ENCODE assay signal across 8 cellular contexts in the genomic region with DNA sequence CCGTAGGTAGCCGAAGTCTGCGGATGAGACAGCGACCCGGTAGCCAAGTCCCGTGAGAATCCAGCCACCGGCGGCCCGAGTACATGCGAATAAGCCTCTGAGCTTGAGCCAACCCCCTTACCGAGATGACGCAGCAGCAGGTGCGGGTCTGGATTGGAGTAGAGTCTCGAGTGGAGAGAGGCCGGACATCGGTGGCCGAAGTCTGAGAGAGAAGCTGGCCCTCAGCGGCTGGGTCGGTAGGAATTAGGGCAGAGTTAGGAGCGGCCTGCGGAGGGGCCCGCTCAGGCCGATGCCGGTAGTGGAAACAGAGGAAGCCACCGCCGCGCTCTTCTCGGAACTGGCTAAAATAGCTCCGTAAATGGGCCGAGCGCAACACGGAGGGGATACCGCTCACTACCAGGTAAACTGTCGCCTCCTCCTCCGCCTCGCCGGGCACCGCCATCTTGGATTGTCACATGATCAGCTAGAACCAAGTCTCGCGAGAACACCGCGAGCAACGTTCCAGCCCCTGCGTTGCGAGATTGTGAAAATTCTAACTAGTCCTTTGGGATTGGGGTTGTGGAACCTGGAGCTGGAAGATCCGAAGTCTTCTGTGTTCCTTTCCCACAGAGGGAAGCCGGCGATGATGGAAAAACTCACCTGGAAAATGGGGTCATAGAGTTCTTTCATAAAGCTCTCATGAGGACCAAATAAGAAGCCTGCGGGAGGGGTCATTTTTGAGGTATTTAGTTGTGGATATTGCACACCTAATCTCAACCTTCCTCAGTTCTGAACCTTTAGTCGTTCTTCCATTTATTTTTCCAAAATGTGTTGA. TPM values are rescaled to one million over a fixed set of nuclear protein-coding genes. Genes with fewer than 3 reads are reported as not detected.
DNase-seq lines count a peak whose midpoint lies in the region; ATAC-seq, FAIRE-seq and TF ChIP-seq lines count a peak whose summit lies in the region.

GPATCH3 (minus strand) TSS at position 467 of the 814 bp plus-strand sequence; CDS start at position 442, 25 bp downstream.

- H3K9me1 ChIP-seq in endothelial cell of umbilical vein (replicated peaks; ENCODE audit: control insufficient read depth, extremely low read depth, insufficient read depth, low read length), result no peaks in the 10 kb centered on the region

- no peaks in the 10 kb centered on the region for H4K20me1 ChIP-seq in OCI-LY3 (ENCODE audit: insufficient read depth, low read length)
- H4K20me1 ChIP-seq in endothelial cell of umbilical vein (replicated peaks; ENCODE audit: control insufficient read depth, extremely low read depth, insufficient read depth, low read length), result no peaks in the 10 kb centered on the region

- TF ChIP-seq POLR2A in endothelial cell of umbilical vein (IDR thresholded peaks at IDR 0.05; ENCODE audit: low read depth, low read length), result peak; percentile 95

- BruUV-seq in endothelial cell of umbilical vein (replicated peaks; lab: Mats Ljungman, UMichigan), result TSS peak; percentile 84

- no peaks in the 10 kb centered on the region for H3K27me3 ChIP-seq in BJ (ENCODE audit: control insufficient read depth, insufficient read depth, low read length)
- H3K27me3 ChIP-seq in OCI-LY3 (ENCODE audit: low read depth, low read length), result no peaks in the 10 kb centered on the region
- no peaks in the 10 kb centered on the region for H3K27me3 ChIP-seq in endothelial cell of umbilical vein (ENCODE audit: control insufficient read depth in 2 of 2, insufficient read depth in 2 of 2, low read length in 2 of 2)

- H3K9ac ChIP-seq in OCI-LY3 (ENCODE audit: low read length) (peak within 1 kb of the TSS; percentile 82), endothelial cell of umbilical vein (replicated peaks; ENCODE audit: extremely low read depth, insufficient read depth, low read length) (peak within 1 kb of the TSS; percentile 99)

- peak; percentile 79 for ATAC-seq in GM19438 (IDR thresholded peaks at IDR 0.05; ENCODE audit: low read depth, unreplicated experiment)

- no peaks in the 10 kb centered on the region for H3K9me3 ChIP-seq in OCI-LY3 (ENCODE audit: insufficient read depth, low read length)
- no peaks in the 10 kb centered on the region for H3K9me3 ChIP-seq in endothelial cell of umbilical vein (replicated peaks; ENCODE audit: control insufficient read depth, insufficient read depth, low read length)
- no peaks in the 10 kb centered on the region for H3K9me3 ChIP-seq in mesodermal cell (ENCODE audit: control insufficient read depth, low read length)

- FAIRE-seq in endothelial cell of umbilical vein (lab: Jason Lieb, UNC), result peak; percentile 100

- TF ChIP-seq CTCF in BJ (IDR thresholded peaks at IDR 0.05; ENCODE audit: insufficient read depth, low read depth, low read length) (no peak), OCI-LY3 (IDR thresholded peaks at IDR 0.05; ENCODE audit: low read depth, low read length) (no peak), endothelial cell of umbilical vein (IDR thresholded peaks at IDR 0.05; ENCODE audit: extremely low read depth in 1 of 2, insufficient read depth in 1 of 2, low read depth in 1 of 2, low read length in 2 of 2) (no peak)

- H3K79me2 ChIP-seq in OCI-LY3 (ENCODE audit: low read length), result peaks cover 16% of the 10 kb centered on the region
- peaks cover 19% of the 10 kb centered on the region for H3K79me2 ChIP-seq in endothelial cell of umbilical vein (ENCODE audit: control insufficient read depth, insufficient read depth, low read length)

- POLR2A ChIA-PET in BJ (lab: Charles Lee), result interaction anchor here (1.0 to 2.3 kb wide), 2 partner anchors 10 to 21 kb away, joined by 3 to 16 read pairs; partner anchors contain the start of genes GPN2 and NUDC
- POLR2A ChIA-PET in endothelial cell of umbilical vein (lab: Charles Lee), result interaction anchor here (0.6 to 2.9 kb wide), 5 partner anchors 10 to 62 kb away, joined by 3 to 17 read pairs (median 3); partner anchors contain the start of gene GPN2

- H2AFZ ChIP-seq in OCI-LY3 (ENCODE audit: low read depth, low read length) (peak within 1 kb of the TSS; percentile 98), endothelial cell of umbilical vein (ENCODE audit: low read depth, low read length) (peak within 1 kb of the TSS; percentile 65)

- DNase-seq in BJ (ENCODE audit: low read depth) (no peak), HuH-7 (ENCODE audit: low spot score) (peak; percentile 76), activated T-cell treated with anti-CD3 and anti-CD28 coated beads for 24 hours (ENCODE audit: low read depth) (peak; percentile 82), endothelial cell of umbilical vein (ENCODE audit: low read depth, low spot score) (peak; percentile 90)
- DNase-seq in stimulated activated CD8-positive, alpha-beta memory T cell treated with anti-CD3 and anti-CD28 coated beads, Interleukin-15, amount 100 ng/mL, for 1 hour (ENCODE audit: low read depth), result peak; percentile 79

- H3K4me3 ChIP-seq in BJ (ENCODE audit: low read depth, low read length) (peak within 1 kb of the TSS; percentile 82), OCI-LY3 (ENCODE audit: low read length) (peak within 1 kb of the TSS; percentile 98), endothelial cell of umbilical vein (replicated peaks in 1 of 3; ENCODE audit: insufficient read depth in 1 of 3, low read depth in 1 of 3, low read length in 3 of 3) (peak within 1 kb of the TSS; percentile 54 to 89 (median 71)), mesodermal cell (ENCODE audit: extremely low read depth, insufficient read depth, low read length, poor library complexity, severe bottlenecking) (peak within 1 kb of the TSS; percentile 88)

- peak within 1 kb of the TSS; percentile 79 for H3K4me2 ChIP-seq in OCI-LY3 (ENCODE audit: low read length)
- peak within 1 kb of the TSS; percentile 93 for H3K4me2 ChIP-seq in endothelial cell of umbilical vein (ENCODE audit: insufficient read depth, low read length)

- peaks cover 4% of the 10 kb centered on the region for H3K36me3 ChIP-seq in BJ (ENCODE audit: control insufficient read depth, insufficient read depth, low read length)
- H3K36me3 ChIP-seq in OCI-LY3 (replicated peaks; ENCODE audit: low read depth, low read length), result no peaks in the 10 kb centered on the region
- H3K36me3 ChIP-seq in endothelial cell of umbilical vein (ENCODE audit: control insufficient read depth in 2 of 2, extremely low read depth in 1 of 2, insufficient read depth in 2 of 2, low read length in 2 of 2), result peaks cover 0 to 6% of the 10 kb centered on the region in 2 experiments
- H3K36me3 ChIP-seq in mesodermal cell (ENCODE audit: control insufficient read depth, insufficient read depth, low read length), result peaks cover 24% of the 10 kb centered on the region

- WGBS in mesodermal cell (ENCODE audit: insufficient coverage in 2 of 2), 2 experiments, result 0 to 1% methylated on average over 38 to 44 of the region's 50 CpGs

- intact Hi-C loops in endothelial cell of umbilical vein (cut with micrococcal nuclease), result loop anchor here (1.0 kb wide), 1 partner anchor 21 kb away; the partner anchor contains the start of gene NUDC

- H3K4me1 ChIP-seq in OCI-LY3 (ENCODE audit: low read length) (peaks cover 12% of the 10 kb centered on the region), endothelial cell of umbilical vein (ENCODE audit: control insufficient read depth, extremely low read depth, insufficient read depth, low read length) (peaks cover 12% of the 10 kb centered on the region), mesodermal cell (ENCODE audit: control insufficient read depth, insufficient read depth, low read length, poor library complexity, severe bottlenecking) (peaks cover 8% of the 10 kb centered on the region)

- CTCF ChIA-PET in BJ (lab: Yijun Ruan, JAX) (interaction anchor here (0.7 to 1.8 kb wide), 7 partner anchors 10 to 100 kb away, joined by 3 to 7 read pairs (median 3); partner anchors contain the start of gene GPN2), endothelial cell of umbilical vein (lab: Charles Lee) (interaction anchor here (1.1 to 1.7 kb wide), 6 partner anchors 10 to 35 kb away, joined by 3 to 9 read pairs (median 4); partner anchors contain the start of genes GPN2 and NUDC)

- H3K27ac ChIP-seq in OCI-LY3 (ENCODE audit: low read length) (peak within 1 kb of the TSS; percentile 44), endothelial cell of umbilical vein (ENCODE audit: insufficient read depth, low read depth, low read length) (peak within 1 kb of the TSS; percentile 60), mesodermal cell (ENCODE audit: low read depth, low read length, severe bottlenecking) (peak within 1 kb of the TSS; percentile 93)

- dilution Hi-C loops in endothelial cell of umbilical vein (cut with MboI; ENCODE audit: extremely low pct_ligation_motif_present, low sequenced_read_pairs), result no loop called here

TF ChIP-seq in endothelial cell of umbilical vein, 7 proteins besides CTCF, POLR2A, EP300 and RAD21:
- TF ChIP-seq POLR2AphosphoS5 (IDR thresholded peaks at IDR 0.05; ENCODE audit: insufficient read depth, low read depth, low read length) (peak; percentile 94), MYC (IDR thresholded peaks at IDR 0.05; ENCODE audit: low read depth, low read length) (peak; percentile 33), EZH2 (IDR thresholded peaks at IDR 0.05; ENCODE audit: borderline replicate concordance, low read depth, low read length, severe bottlenecking) (no peak), JUN (IDR thresholded peaks at IDR 0.05; ENCODE audit: borderline replicate concordance, insufficient read depth, insufficient read length, low read depth) (no peak), GATA2 (IDR thresholded peaks at IDR 0.05; ENCODE audit: insufficient read depth, insufficient read length, low read depth, low read length) (no peak), FOS (IDR thresholded peaks at IDR 0.05; ENCODE audit: borderline replicate concordance, insufficient read depth, low read length) (no peak)
- TF ChIP-seq, protein P1, sequence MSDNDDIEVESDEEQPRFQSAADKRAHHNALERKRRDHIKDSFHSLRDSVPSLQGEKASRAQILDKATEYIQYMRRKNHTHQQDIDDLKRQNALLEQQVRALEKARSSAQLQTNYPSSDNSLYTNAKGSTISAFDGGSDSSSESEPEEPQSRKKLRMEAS (IDR thresholded peaks at IDR 0.05; ENCODE audit: insufficient read depth, insufficient read length), result peak; percentile 68

RNA-seq across cellular contexts. Expression of gene GPATCH3, which starts in this region (rescaled TPM):
- polyA plus RNA-seq in BJ (2011; rRNA removed) (5.7 and 12.2 TPM in 2 replicates), endothelial cell of umbilical vein (10.3 and 12.1 TPM in 2 replicates)
- 5.9 and 6.8 TPM in 2 replicates for polyA minus RNA-seq in BJ (2011; rRNA and poly(A)+ RNA removed)
- 14.8 and 17.7 TPM in 2 replicates for total RNA-seq in endothelial cell of umbilical vein
- 9.6 and 11.4 TPM in 2 replicates for polyA plus RNA-seq in endothelial cell of umbilical vein (2011; cell fraction: cytosol; rRNA removed)
- polyA plus RNA-seq in endothelial cell of umbilical vein (2011; cell fraction: nucleus; rRNA removed), result 18.5 TPM in 2 replicates
- polyA plus RNA-seq in endothelial cell of umbilical vein (2012), result 10.0 and 10.2 TPM in 2 replicates
- polyA minus RNA-seq in endothelial cell of umbilical vein, result 11.3 and 14.0 TPM in 2 replicates
- 5.7 TPM for polyA minus RNA-seq in endothelial cell of umbilical vein (2011; cell fraction: cytosol; rRNA and poly(A)+ RNA removed)
- 7.5 and 12.1 TPM in 2 replicates for polyA minus RNA-seq in endothelial cell of umbilical vein (2011; cell fraction: nucleus; rRNA and poly(A)+ RNA removed)
- polyA plus RNA-seq in mesodermal cell (2013, experiment 1 of 2), result 9.3 TPM
- 7.4 TPM for polyA plus RNA-seq in mesodermal cell (2013, experiment 2 of 2)
